ENCODE assay signal across 1 cellular context in the genomic region with DNA sequence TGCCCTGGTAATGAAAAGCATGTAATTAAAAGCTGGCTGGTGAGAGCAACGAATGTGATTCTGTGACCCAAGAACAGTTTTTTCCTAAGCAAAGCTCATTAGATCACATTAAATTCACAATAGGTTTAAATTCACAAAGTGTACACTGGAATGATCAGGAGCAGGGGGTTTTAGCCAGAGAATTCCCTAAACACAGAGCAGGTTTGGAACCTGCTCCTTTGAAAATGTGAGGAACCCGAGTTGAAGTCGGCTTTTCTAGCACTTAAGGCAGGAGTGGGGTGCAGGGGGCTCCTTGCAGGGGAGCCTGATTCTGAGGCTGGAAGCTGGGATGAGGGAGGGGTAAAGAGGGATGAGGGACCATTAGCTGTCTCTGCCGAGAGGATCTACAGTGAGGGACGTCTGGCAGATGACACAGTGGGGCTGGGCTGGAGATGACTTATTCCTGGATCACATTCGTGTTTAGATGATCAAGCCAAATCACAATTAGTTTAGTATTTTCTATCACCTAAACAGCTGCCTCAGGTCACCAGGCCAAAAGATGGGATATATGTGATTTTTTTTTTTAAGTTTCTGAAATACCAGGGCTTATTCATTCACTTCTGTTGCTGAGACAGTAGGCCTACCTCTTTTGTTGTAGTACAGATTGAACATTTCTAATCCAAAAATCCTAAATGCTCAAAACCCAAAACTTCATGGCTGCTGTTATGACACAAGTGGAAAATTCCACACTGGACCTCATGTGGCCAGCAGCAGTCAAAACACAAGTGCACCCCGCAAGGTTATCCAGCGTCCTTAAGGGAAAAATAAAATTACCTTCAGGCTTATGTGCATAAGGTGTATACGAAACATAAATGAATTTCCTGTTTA.
TF ChIP-seq lines count a peak whose summit lies in the region.

No MANE protein-coding gene starts in this region.

TF ChIP-seq in K562, 482 proteins besides CTCF, POLR2A, EP300 and RAD21 (continued from another document and continues in another):
- TF ChIP-seq, protein P1, sequence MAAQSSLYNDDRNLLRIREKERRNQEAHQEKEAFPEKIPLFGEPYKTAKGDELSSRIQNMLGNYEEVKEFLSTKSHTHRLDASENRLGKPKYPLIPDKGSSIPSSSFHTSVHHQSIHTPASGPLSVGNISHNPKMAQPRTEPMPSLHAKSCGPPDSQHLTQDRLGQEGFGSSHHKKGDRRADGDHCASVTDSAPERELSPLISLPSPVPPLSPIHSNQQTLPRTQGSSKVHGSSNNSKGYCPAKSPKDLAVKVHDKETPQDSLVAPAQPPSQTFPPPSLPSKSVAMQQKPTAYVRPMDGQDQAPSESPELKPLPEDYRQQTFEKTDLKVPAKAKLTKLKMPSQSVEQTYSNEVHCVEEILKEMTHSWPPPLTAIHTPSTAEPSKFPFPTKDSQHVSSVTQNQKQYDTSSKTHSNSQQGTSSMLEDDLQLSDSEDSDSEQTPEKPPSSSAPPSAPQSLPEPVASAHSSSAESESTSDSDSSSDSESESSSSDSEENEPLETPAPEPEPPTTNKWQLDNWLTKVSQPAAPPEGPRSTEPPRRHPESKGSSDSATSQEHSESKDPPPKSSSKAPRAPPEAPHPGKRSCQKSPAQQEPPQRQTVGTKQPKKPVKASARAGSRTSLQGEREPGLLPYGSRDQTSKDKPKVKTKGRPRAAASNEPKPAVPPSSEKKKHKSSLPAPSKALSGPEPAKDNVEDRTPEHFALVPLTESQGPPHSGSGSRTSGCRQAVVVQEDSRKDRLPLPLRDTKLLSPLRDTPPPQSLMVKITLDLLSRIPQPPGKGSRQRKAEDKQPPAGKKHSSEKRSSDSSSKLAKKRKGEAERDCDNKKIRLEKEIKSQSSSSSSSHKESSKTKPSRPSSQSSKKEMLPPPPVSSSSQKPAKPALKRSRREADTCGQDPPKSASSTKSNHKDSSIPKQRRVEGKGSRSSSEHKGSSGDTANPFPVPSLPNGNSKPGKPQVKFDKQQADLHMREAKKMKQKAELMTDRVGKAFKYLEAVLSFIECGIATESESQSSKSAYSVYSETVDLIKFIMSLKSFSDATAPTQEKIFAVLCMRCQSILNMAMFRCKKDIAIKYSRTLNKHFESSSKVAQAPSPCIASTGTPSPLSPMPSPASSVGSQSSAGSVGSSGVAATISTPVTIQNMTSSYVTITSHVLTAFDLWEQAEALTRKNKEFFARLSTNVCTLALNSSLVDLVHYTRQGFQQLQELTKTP (IDR thresholded peaks at IDR 0.05; ENCODE audit: low read depth in 1 of 2, partially characterized antibody in 2 of 2): peak in 1 of 2 experiments; percentile 0
- TF ChIP-seq SNIP1 (IDR thresholded peaks at IDR 0.05; ENCODE audit: low read depth) (no peak), COPS2 (conservative IDR thresholded peaks at IDR 0.05) (no peak), ZNF212 (CRISPR knock-in tag; IDR thresholded peaks at IDR 0.05) (no peak), NBN (IDR thresholded peaks at IDR 0.05; ENCODE audit: low read depth) (no peak), KLF13 (tag; IDR thresholded peaks at IDR 0.05; ENCODE audit: borderline replicate concordance, low read depth) (no peak), MED1 (CRISPR knock-in tag; IDR thresholded peaks at IDR 0.05; ENCODE audit: borderline replicate concordance) (no peak), RBM39 (optimal IDR thresholded peaks at IDR 0.05; ENCODE audit: low read depth, low read length) (no peak), ZFP1 (CRISPR knock-in tag; IDR thresholded peaks at IDR 0.05) (0 out of 2 replicates have a peak, but pooled peaks have one; percentile 4), KDM5B (IDR thresholded peaks at IDR 0.05; ENCODE audit: insufficient replicate concordance, low read depth, low read length) (no peak), SRF (CRISPR knock-in tag; IDR thresholded peaks at IDR 0.05) (no peak), NCOR1 (IDR thresholded peaks at IDR 0.05) (no peak; the same call in 1 of the 2 replicates), ZC3H8 (IDR thresholded peaks at IDR 0.05) (no peak), ZNF408 (CRISPR knock-in tag; IDR thresholded peaks at IDR 0.05; ENCODE audit: low read depth) (no peak), BRD9 (IDR thresholded peaks at IDR 0.05; ENCODE audit: low read depth, partially characterized antibody) (no peak), SMARCE1 (IDR thresholded peaks at IDR 0.05) (no peak), ETV5 (CRISPR knock-in tag; IDR thresholded peaks at IDR 0.05; ENCODE audit: low read depth) (0 out of 2 replicates have a peak, but pooled peaks have one; percentile 25), BRF1 (IDR thresholded peaks at IDR 0.05; ENCODE audit: borderline replicate concordance, extremely low read depth, insufficient read length) (no peak), RAD51 (IDR thresholded peaks at IDR 0.05; ENCODE audit: borderline replicate concordance, low read depth) (no peak), SMAD4 (CRISPR knock-in tag; conservative IDR thresholded peaks at IDR 0.05) (no peak), ZNF592 (IDR thresholded peaks at IDR 0.05) (peak; percentile 37; the same call in 1 of the 2 replicates), ZBTB26 (CRISPR knock-in tag; IDR thresholded peaks at IDR 0.05) (no peak), PCBP2 (IDR thresholded peaks at IDR 0.05; ENCODE audit: low read depth, low read length, poor library complexity, severe bottlenecking) (no peak), HMG20A (CRISPR knock-in tag; conservative IDR thresholded peaks at IDR 0.05) (0 out of 2 replicates have a peak, but pooled peaks have one; percentile 49), KDM2B (CRISPR knock-in tag; IDR thresholded peaks at IDR 0.05) (no peak), RBM34 (IDR thresholded peaks at IDR 0.05; ENCODE audit: borderline replicate concordance, insufficient read depth, low read length) (no peak), CBX3 (IDR thresholded peaks at IDR 0.05; ENCODE audit: borderline replicate concordance in 1 of 2, low read length in 2 of 2) (no peak), EZH2 (IDR thresholded peaks at IDR 0.05; ENCODE audit: borderline replicate concordance, low read depth, low read length) (no peak), SOX6 (IDR thresholded peaks at IDR 0.05) (no peak), PHB (CRISPR knock-in tag; IDR thresholded peaks at IDR 0.05) (no peak), NFE2L1 (tag; IDR thresholded peaks at IDR 0.05; ENCODE audit: borderline replicate concordance, low read depth) (no peak)
- TF ChIP-seq, protein P2, sequence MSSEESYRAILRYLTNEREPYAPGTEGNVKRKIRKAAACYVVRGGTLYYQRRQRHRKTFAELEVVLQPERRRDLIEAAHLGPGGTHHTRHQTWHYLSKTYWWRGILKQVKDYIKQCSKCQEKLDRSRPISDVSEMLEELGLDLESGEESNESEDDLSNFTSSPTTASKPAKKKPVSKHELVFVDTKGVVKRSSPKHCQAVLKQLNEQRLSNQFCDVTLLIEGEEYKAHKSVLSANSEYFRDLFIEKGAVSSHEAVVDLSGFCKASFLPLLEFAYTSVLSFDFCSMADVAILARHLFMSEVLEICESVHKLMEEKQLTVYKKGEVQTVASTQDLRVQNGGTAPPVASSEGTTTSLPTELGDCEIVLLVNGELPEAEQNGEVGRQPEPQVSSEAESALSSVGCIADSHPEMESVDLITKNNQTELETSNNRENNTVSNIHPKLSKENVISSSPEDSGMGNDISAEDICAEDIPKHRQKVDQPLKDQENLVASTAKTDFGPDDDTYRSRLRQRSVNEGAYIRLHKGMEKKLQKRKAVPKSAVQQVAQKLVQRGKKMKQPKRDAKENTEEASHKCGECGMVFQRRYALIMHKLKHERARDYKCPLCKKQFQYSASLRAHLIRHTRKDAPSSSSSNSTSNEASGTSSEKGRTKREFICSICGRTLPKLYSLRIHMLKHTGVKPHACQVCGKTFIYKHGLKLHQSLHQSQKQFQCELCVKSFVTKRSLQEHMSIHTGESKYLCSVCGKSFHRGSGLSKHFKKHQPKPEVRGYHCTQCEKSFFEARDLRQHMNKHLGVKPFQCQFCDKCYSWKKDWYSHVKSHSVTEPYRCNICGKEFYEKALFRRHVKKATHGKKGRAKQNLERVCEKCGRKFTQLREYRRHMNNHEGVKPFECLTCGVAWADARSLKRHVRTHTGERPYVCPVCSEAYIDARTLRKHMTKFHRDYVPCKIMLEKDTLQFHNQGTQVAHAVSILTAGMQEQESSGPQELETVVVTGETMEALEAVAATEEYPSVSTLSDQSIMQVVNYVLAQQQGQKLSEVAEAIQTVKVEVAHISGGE (CRISPR knock-in tag; IDR thresholded peaks at IDR 0.05): no peak
- TF ChIP-seq, protein P3, sequence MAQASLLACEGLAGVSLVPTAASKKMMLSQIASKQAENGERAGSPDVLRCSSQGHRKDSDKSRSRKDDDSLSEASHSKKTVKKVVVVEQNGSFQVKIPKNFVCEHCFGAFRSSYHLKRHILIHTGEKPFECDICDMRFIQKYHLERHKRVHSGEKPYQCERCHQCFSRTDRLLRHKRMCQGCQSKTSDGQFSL (CRISPR knock-in tag; IDR thresholded peaks at IDR 0.05): no peak
- TF ChIP-seq, protein P3 (tag; IDR thresholded peaks at IDR 0.05): no peak
- TF ChIP-seq, protein P4, sequence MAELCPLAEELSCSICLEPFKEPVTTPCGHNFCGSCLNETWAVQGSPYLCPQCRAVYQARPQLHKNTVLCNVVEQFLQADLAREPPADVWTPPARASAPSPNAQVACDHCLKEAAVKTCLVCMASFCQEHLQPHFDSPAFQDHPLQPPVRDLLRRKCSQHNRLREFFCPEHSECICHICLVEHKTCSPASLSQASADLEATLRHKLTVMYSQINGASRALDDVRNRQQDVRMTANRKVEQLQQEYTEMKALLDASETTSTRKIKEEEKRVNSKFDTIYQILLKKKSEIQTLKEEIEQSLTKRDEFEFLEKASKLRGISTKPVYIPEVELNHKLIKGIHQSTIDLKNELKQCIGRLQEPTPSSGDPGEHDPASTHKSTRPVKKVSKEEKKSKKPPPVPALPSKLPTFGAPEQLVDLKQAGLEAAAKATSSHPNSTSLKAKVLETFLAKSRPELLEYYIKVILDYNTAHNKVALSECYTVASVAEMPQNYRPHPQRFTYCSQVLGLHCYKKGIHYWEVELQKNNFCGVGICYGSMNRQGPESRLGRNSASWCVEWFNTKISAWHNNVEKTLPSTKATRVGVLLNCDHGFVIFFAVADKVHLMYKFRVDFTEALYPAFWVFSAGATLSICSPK (IDR thresholded peaks at IDR 0.05; ENCODE audit: borderline replicate concordance): no peak
- TF ChIP-seq, protein P5, sequence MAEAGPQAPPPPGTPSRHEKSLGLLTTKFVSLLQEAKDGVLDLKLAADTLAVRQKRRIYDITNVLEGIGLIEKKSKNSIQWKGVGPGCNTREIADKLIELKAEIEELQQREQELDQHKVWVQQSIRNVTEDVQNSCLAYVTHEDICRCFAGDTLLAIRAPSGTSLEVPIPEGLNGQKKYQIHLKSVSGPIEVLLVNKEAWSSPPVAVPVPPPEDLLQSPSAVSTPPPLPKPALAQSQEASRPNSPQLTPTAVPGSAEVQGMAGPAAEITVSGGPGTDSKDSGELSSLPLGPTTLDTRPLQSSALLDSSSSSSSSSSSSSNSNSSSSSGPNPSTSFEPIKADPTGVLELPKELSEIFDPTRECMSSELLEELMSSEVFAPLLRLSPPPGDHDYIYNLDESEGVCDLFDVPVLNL (CRISPR knock-in tag; IDR thresholded peaks at IDR 0.05; ENCODE audit: low read depth): no peak
